8 cellular contexts compared by ENCODE assay signal in the genomic region with DNA sequence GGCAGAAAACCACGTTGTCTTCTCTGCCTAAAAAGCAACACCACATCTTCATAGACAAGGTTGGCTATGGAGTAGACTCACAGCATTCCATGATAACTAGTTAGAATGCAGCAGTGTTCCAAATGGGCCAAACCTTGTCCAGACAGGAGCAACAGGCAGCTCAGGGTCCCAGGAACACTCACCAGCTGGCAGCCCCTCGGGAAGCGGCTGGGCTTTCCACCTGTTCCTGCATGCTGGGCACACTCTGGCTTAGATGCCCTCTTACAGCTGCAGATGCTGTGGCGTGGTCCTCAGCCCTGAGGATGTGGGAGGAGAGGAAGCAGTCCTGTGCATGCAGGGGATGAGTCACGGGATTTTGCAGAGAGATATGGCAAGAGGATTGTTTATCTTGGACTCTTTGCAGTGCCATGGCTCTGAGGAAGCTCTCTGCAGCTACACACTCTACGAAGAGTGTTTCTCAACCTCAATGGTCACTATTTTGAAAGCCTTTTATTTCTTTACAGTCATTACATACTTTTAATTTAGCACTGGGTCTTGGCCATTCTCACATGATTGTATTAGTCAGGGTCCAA. TPM values are rescaled to one million over a fixed set of nuclear protein-coding genes. Genes with fewer than 3 reads are reported as not detected.
DNase-seq lines count a peak whose midpoint lies in the region; TF ChIP-seq lines count a peak whose summit lies in the region.

No MANE protein-coding gene starts in this region.

- H3K27ac ChIP-seq in transverse colon (peak overlapping the region in 2 of 4 donors; percentile 51 to 70), MM.1S (ENCODE audit: low read length) (no peak overlapping the region)

- peaks cover 65% of the 10 kb centered on the region for H4K20me1 ChIP-seq in MM.1S (ENCODE audit: insufficient read depth, low read length)

- in situ Hi-C loops in transverse colon (cut with MboI; ENCODE audit: low pct_ligation_motif_present in 1 of 4, low pct_unique_long_range_greater_than_20kb in 1 of 4, low sequenced_read_pairs in 3 of 4): no loop called here

- H3K4me1 ChIP-seq in transverse colon (peaks cover 0 to 13% (median 2%) of the 10 kb centered on the region in 4 donors), MM.1S (ENCODE audit: low read length) (no peaks in the 10 kb centered on the region)

- intact Hi-C loops in posterior vena cava (cut with DNase I) (no loop called here), transverse colon (cut with DNase I; ENCODE audit: low total_unique reads) (no loop called here)

- H3K9me3 ChIP-seq in transverse colon: no peaks in the 10 kb centered on the region
- no peaks in the 10 kb centered on the region for H3K9me3 ChIP-seq in MM.1S (replicated peaks; ENCODE audit: insufficient read depth, low read length)

- TF ChIP-seq CTCF in transverse colon (IDR thresholded peaks at IDR 0.05) (no peak), GM10266 (IDR thresholded peaks at IDR 0.05; ENCODE audit: control insufficient read depth, insufficient read depth, low read depth, missing control alignments) (no peak), MM.1S (IDR thresholded peaks at IDR 0.05; ENCODE audit: low read length) (no peak)

- WGBS in transverse colon (ENCODE audit: low coverage in 1 of 2), 2 donors: 32 to 36% methylated on average over 2 to 6 of the region's 6 CpGs

- peaks cover 96% of the 10 kb centered on the region for H3K79me2 ChIP-seq in MM.1S (ENCODE audit: low read length)

- DNase-seq in stimulated activated CD4-positive, alpha-beta T cell treated with anti-CD3 and anti-CD28 coated beads, Interleukin-15, amount 100 ng/mL, for 24 hours: peak; percentile 41
- DNase-seq in stimulated activated CD4-positive, alpha-beta T cell treated with anti-CD3 and anti-CD28 coated beads, Interleukin-2, amount 100 ng/mL, for 24 hours: no peak
- peak; percentile 98 for DNase-seq in RPMI7951 (ENCODE audit: low read depth)
- DNase-seq in erythroblast (lab: John Stamatoyannopoulos, UW): peak; percentile 85 to 90
- DNase-seq in posterior vena cava (ENCODE audit: low spot score): peak; percentile 89
- no peak for DNase-seq in transverse colon
- no peak for DNase-seq in GM10266 (ENCODE audit: extremely low spot score)
- DNase-seq in MM.1S: no peak

- no peak overlapping the region for H3K4me2 ChIP-seq in MM.1S (ENCODE audit: low read depth, low read length)

- H3K4me3 ChIP-seq in transverse colon: no peak overlapping the region
- no peak overlapping the region for H3K4me3 ChIP-seq in MM.1S (ENCODE audit: low read length)

- no peak for TF ChIP-seq EP300 in transverse colon (IDR thresholded peaks at IDR 0.05; ENCODE audit: low read depth)

- no peak overlapping the region for H2AFZ ChIP-seq in MM.1S (ENCODE audit: low read length)

- H3K27me3 ChIP-seq in transverse colon (no peaks in the 10 kb centered on the region), MM.1S (replicated peaks; ENCODE audit: insufficient read depth, low read length) (no peaks in the 10 kb centered on the region)

- no peak for TF ChIP-seq POLR2A in erythroblast (IDR thresholded peaks at IDR 0.05; ENCODE audit: low read length)
- no peak for TF ChIP-seq POLR2A in transverse colon (IDR thresholded peaks at IDR 0.05)

- H3K36me3 ChIP-seq in transverse colon (no peaks in the 10 kb centered on the region), MM.1S (replicated peaks; ENCODE audit: insufficient read depth, low read length) (peaks cover 16% of the 10 kb centered on the region)

- H3F3A ChIP-seq in MM.1S (ENCODE audit: insufficient read depth, low read length): no peaks in the 10 kb centered on the region

- H3K9ac ChIP-seq in MM.1S (ENCODE audit: low read length): no peak overlapping the region

- no peaks in the 10 kb centered on the region for H3K9me2 ChIP-seq in MM.1S (replicated peaks; ENCODE audit: insufficient read depth, low read length)

RNA-seq across cellular contexts. Expression of a gene that starts 11.3 kb away (rescaled TPM):
- total RNA-seq in RPMI7951 (2014; rRNA removed; shearing (Covaris generic)): 1.6 and 2.7 TPM in 2 replicates
- 10 to 100 TPM in 1 of 2 donors, 1 to 10 TPM in 1; 8.0 to 10.6 TPM for total RNA-seq in posterior vena cava
- 1 to 10 TPM in 2 of 4 donors, not detected in 2; 2.5 to 3.7 TPM for total RNA-seq in transverse colon

Comparison
In these comparisons a context has a peak if more than half of its experiments do, and no peak if none do; other contexts are left out.
1. DNase-seq: peak in stimulated activated CD4-positive, alpha-beta T cell treated with anti-CD3 and anti-CD28 coated beads, Interleukin-15, amount 100 ng/mL, for 24 hours (single experiment), RPMI7951 (single experiment), erythroblast (2 of 2) and posterior vena cava (single experiment); none in stimulated activated CD4-positive, alpha-beta T cell treated with anti-CD3 and anti-CD28 coated beads, Interleukin-2, amount 100 ng/mL, for 24 hours (0 of 2), transverse colon (single experiment), GM10266 (single experiment) and MM.1S (single experiment).